ENCODE assay signal across 15 cellular contexts in the genomic region with DNA sequence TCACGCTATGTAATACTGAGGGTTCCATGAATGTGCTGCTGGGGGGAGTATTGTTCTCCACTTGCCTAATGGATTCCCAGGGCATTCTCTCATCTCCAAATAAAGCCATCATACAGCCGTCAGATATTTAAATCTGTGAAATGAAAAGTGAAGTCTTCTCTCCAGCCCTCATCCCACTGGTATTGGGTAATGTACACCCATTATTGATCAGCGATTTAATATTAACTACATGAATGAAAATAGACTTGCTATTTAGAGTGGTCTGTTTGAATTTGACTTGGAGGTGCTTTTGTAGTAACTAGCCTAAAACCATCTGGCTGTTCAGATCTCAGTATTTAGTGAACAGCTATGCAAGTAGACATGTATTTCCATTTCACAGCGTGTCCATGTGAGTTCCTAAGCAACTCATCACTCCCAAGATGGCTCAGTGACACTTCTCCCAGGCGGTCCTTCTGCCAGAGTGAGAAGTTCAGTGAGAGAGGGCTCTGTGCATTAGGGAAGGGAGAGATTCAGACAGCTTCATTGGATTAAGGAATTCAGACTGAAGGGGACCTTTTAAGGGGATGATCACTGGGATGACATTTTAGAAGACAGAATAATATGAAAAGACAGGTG.
"Had no signal": no experiment of that assay in that cellular context is flagged by ENCODE, and none has a peak within 500 bp of the region (broad histone marks: within the 10 kb centered on the region; RNA-seq: fewer than 3 reads in every experiment).

No MANE protein-coding gene starts in this region.

- H3K4me3 Mint-ChIP-seq: activated CD4-positive, alpha-beta T cell treated with anti-CD3 and anti-CD28 coated beads, Interleukin-2, amount 10 ng/mL, durations not matched to agents 7 days and 5 days; activated naive CD8-positive, alpha-beta T cell treated with anti-CD3 and anti-CD28 coated beads, Interleukin-2, amount 50 U/mL, for 24 hours; neural crest cell; stimulated activated naive CD8-positive, alpha-beta T cell treated with anti-CD3 and anti-CD28 coated beads, Interleukin-15, amount 100 ng/mL, for 72 hours had no signal

- H3K27me3 Mint-ChIP-seq: activated CD4-positive, alpha-beta T cell treated with anti-CD3 and anti-CD28 coated beads, Interleukin-2, amount 10 ng/mL, durations not matched to agents 7 days and 5 days; activated naive CD8-positive, alpha-beta T cell treated with anti-CD3 and anti-CD28 coated beads, Interleukin-2, amount 50 U/mL, for 24 hours had no signal

- H3K27ac ChIP-seq: prostate gland, testis, uterus had no signal

- H3K9me3 Mint-ChIP-seq: activated CD4-positive, alpha-beta T cell treated with anti-CD3 and anti-CD28 coated beads, Interleukin-2, amount 10 ng/mL, durations not matched to agents 7 days and 5 days; activated naive CD8-positive, alpha-beta T cell treated with anti-CD3 and anti-CD28 coated beads, Interleukin-2, amount 50 U/mL, for 24 hours; neural crest cell; stimulated activated naive CD8-positive, alpha-beta T cell treated with anti-CD3 and anti-CD28 coated beads, Interleukin-15, amount 100 ng/mL, for 72 hours had no signal

- ATAC-seq: activated naive CD8-positive, alpha-beta T cell treated with anti-CD3 and anti-CD28 coated beads, Interleukin-2, amount 50 U/mL, for 24 hours; sciatic nerve had no signal

- H3K27ac Mint-ChIP-seq: activated CD4-positive, alpha-beta T cell treated with anti-CD3 and anti-CD28 coated beads, Interleukin-2, amount 10 ng/mL, durations not matched to agents 7 days and 5 days; activated naive CD8-positive, alpha-beta T cell treated with anti-CD3 and anti-CD28 coated beads, Interleukin-2, amount 50 U/mL, for 24 hours; stimulated activated naive CD8-positive, alpha-beta T cell treated with anti-CD3 and anti-CD28 coated beads, Interleukin-15, amount 100 ng/mL, for 72 hours had no signal

- DNase-seq: activated CD4-positive, alpha-beta T cell treated with anti-CD3 and anti-CD28 coated beads, Interleukin-2, amount 10 ng/mL, durations not matched to agents 7 days and 5 days; activated naive CD4-positive, alpha-beta T cell treated with Interleukin-2 at 50 U/mL for 16 hours; activated naive CD8-positive, alpha-beta T cell treated with anti-CD3 and anti-CD28 coated beads, Interleukin-2, amount 50 U/mL, for 24 hours; activated T-cell treated with anti-CD3 and anti-CD28 coated beads for 4 hours; aorta; hippocampal formation; kidney; mesendoderm; spleen; stimulated activated naive CD8-positive, alpha-beta T cell treated with anti-CD3 and anti-CD28 coated beads, Interleukin-15, amount 100 ng/mL, for 72 hours; testis; uterus had no signal
